16 cellular contexts compared by ENCODE assay signal in genomic region chr10:101356132-101356531, GRCh38.
"Had no signal": no experiment of that assay in that cellular context is flagged by ENCODE, and none has a peak within 500 bp of the region (broad histone marks: within the 10 kb centered on the region; RNA-seq: fewer than 3 reads in every experiment).

No MANE protein-coding gene starts in this region.

- DNase-seq: activated CD4-positive, alpha-beta T cell treated with anti-CD3 and anti-CD28 coated beads for 1 hour; activated CD8-positive, alpha-beta memory T cell treated with anti-CD3 and anti-CD28 coated beads for 24 hours; activated CD8-positive, alpha-beta memory T cell treated with anti-CD3 and anti-CD28 coated beads, Interleukin-2, amount 50 U/mL, for 48 hours; activated naive CD4-positive, alpha-beta T cell; brain microvascular endothelial cell; effector CD4-positive, alpha-beta T cell; heart right ventricle; naive thymus-derived CD4-positive, alpha-beta T cell; T-helper 2 cell; trophoblast cell; WERI-Rb-1 had no signal

- H3K27ac ChIP-seq: brain microvascular endothelial cell, gastroesophageal sphincter, vagina, WERI-Rb-1 had no signal

- H3K36me3 ChIP-seq: brain microvascular endothelial cell, gastroesophageal sphincter, heart right ventricle, right atrium auricular region, vagina had no signal

- H3K27me3 Mint-ChIP-seq: memory B cell had no signal

- H3K27me3 ChIP-seq: brain microvascular endothelial cell, gastroesophageal sphincter, right atrium auricular region, vagina had no signal

- H3K27ac Mint-ChIP-seq: memory B cell; stimulated activated naive CD8-positive, alpha-beta T cell treated with anti-CD3 and anti-CD28 coated beads, Interleukin-15, Interleukin-2, amounts not matched to agents 100 ng/mL and 50 ng/mL, for 24 hours had no signal

- H3K9me3 Mint-ChIP-seq: memory B cell; stimulated activated naive CD8-positive, alpha-beta T cell treated with anti-CD3 and anti-CD28 coated beads, Interleukin-15, Interleukin-2, amounts not matched to agents 100 ng/mL and 50 ng/mL, for 24 hours had no signal

- H3K4me3 ChIP-seq: gastroesophageal sphincter, right atrium auricular region, vagina had no signal

- H3K4me3 Mint-ChIP-seq: memory B cell had no signal

- H3K9me3 ChIP-seq: gastroesophageal sphincter, heart right ventricle, right atrium auricular region, vagina had no signal
